In the genomic region with DNA sequence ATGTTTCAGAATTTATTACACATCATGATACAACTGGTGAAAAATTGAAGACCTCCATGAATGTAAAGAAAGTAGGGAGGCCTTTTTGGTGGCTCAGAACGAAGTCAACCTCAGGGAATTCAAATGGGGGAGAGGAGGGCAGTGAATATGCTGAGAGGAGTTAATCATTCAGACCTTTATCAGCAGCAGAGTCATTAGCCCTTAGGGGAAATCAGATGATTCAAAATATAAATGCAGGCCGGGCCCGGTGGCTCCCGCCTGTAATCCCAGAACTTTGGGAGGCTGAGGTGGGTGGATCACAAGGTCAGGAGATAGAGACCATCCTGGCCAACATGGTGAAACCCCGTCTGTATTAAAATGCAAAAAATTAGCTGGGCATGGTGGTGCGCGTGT, we compare ENCODE assay signal across 25 cellular contexts.
"Had no signal": no experiment of that assay in that cellular context is flagged by ENCODE, and none has a peak within 500 bp of the region (broad histone marks: within the 10 kb centered on the region; RNA-seq: fewer than 3 reads in every experiment).

No MANE protein-coding gene starts in this region.

- DNase-seq: stimulated activated CD4-positive, alpha-beta T cell treated with anti-CD3 and anti-CD28 coated beads, Interleukin-2, amount 100 ng/mL, for 48 hours; stimulated activated CD4-positive, alpha-beta T cell treated with anti-CD3 and anti-CD28 coated beads, Interleukin-4, amount 100 ng/mL, for 1 hour; stimulated activated CD4-positive, alpha-beta T cell treated with anti-CD3 and anti-CD28 coated beads, Interleukin-4, amount 100 ng/mL, for 24 hours; stimulated activated CD4-positive, alpha-beta T cell treated with anti-CD3 and anti-CD28 coated beads, Interleukin-4, amount 100 ng/mL, for 4 hours; stimulated activated CD8-positive, alpha-beta memory T cell treated with anti-CD3 and anti-CD28 coated beads, Interleukin-4, amount 100 ng/mL, for 48 hours; stimulated activated naive B cell treated with anti-CD40 and anti-IgM and Interleukin-4, amounts not matched to agents 10 μg/mL and 1 μg/mL and 100 μg/mL, for 72 hours; stimulated activated naive CD4-positive, alpha-beta T cell; stimulated activated naive CD4-positive, alpha-beta T cell treated with Interleukin-2 at 50 U/mL for 16 hours; stimulated activated naive CD8-positive, alpha-beta T cell treated with anti-CD3 and anti-CD28 coated beads, Interleukin-15, amount 100 ng/mL, for 72 hours; stimulated activated naive CD8-positive, alpha-beta T cell treated with anti-CD3 and anti-CD28 coated beads, Interleukin-15, Interleukin-2, amounts not matched to agents 100 U/mL and 50 U/mL, for 24 hours; stomach; substantia nigra; testis; thyroid gland; tibial artery; transverse colon; upper lobe of left lung; upper lobe of right lung; uterus had no signal

- H3K4me3 ChIP-seq: stomach, suprapubic skin, testis, thoracic aorta, thyroid gland, tibial artery, tibial nerve, transverse colon, upper lobe of left lung, upper lobe of right lung, uterus, vagina had no signal

- H3K4me1 ChIP-seq: stomach, suprapubic skin, testis, thyroid gland, tibial artery, tibial nerve, transverse colon, upper lobe of left lung, upper lobe of right lung, uterus, vagina had no signal

- ATAC-seq: stimulated activated effector memory CD8-positive, alpha-beta T cell treated with anti-CD3 and anti-CD28 coated beads, Interleukin-12 subunit alpha, Interleukin-12 subunit beta, amount 100 ng/mL, for 72 hours; stimulated activated memory B cell treated with anti-CD40 and anti-IgM and Interleukin-4, amounts not matched to agents 10 μg/mL and 1 μg/mL and 100 μg/mL, for 72 hours; stimulated activated naive B cell treated with anti-CD40 and anti-IgM and Interleukin-4, amounts not matched to agents 10 μg/mL and 1 μg/mL and 100 μg/mL, for 72 hours; stimulated activated naive CD8-positive, alpha-beta T cell treated with anti-CD3 and anti-CD28 coated beads, Interleukin-15, amount 100 ng/mL, for 72 hours; stimulated activated naive CD8-positive, alpha-beta T cell treated with anti-CD3 and anti-CD28 coated beads, Interleukin-15, Interleukin-2, amounts not matched to agents 100 U/mL and 50 U/mL, for 24 hours; upper lobe of right lung had no signal

- H3K27ac ChIP-seq: stomach, suprapubic skin, testis, thoracic aorta, thyroid gland, tibial artery, tibial nerve, transverse colon, upper lobe of left lung, upper lobe of right lung, uterus, vagina had no signal

- H3K27me3 ChIP-seq: stomach, suprapubic skin, testis, thyroid gland, tibial artery, tibial nerve, transverse colon, upper lobe of left lung, upper lobe of right lung, uterus, vagina had no signal

- H3K9me3 ChIP-seq: testis, thyroid gland had no signal
